8 cellular contexts compared by ENCODE assay signal in genomic region chr2:96638144-96639121, GRCh38. TPM values are rescaled to one million over a fixed set of nuclear protein-coding genes. Genes with fewer than 3 reads are reported as not detected.
DNase-seq lines count a peak whose midpoint lies in the region; ATAC-seq and TF ChIP-seq lines count a peak whose summit lies in the region.

KANSL3 (minus strand) TSS chr2:96638312; CDS start chr2:96637135, 1,177 bp downstream.

- ATAC-seq in HG02759 (IDR thresholded peaks at IDR 0.05; ENCODE audit: unreplicated experiment) = peak; percentile 79

- H2BK12ac ChIP-seq in trophoblast cell (ENCODE audit: low read length) = no peak within 1 kb of the TSS

- peaks cover 17% of the 10 kb centered on the region for H3K4me1 ChIP-seq in adipocyte (ENCODE audit: control insufficient read depth, insufficient read depth, low read length)
- peaks cover 13% of the 10 kb centered on the region for H3K4me1 ChIP-seq in cardiac muscle cell (ENCODE audit: low read depth)
- peaks cover 9 to 10% of the 10 kb centered on the region in 2 experiments for H3K4me1 ChIP-seq in trophoblast cell (ENCODE audit: control insufficient read depth in 1 of 2, insufficient read depth in 2 of 2, low read length in 2 of 2)
- H3K4me1 ChIP-seq in transverse colon = peaks cover 8 to 37% (median 21%) of the 10 kb centered on the region in 4 donors

- H3K27me3 ChIP-seq in adipocyte (replicated peaks; ENCODE audit: control insufficient read depth, insufficient read depth, low read length) (no peaks in the 10 kb centered on the region), cardiac muscle cell (no peaks in the 10 kb centered on the region), trophoblast cell (ENCODE audit: insufficient read depth, low read length) (no peaks in the 10 kb centered on the region), transverse colon (no peaks in the 10 kb centered on the region)

- intact Hi-C loops in transverse colon (cut with DNase I; ENCODE audit: low total_unique reads) = loop anchor here (10.0 kb wide), 1 partner anchor 126 kb away; the partner anchor contains the start of gene CNNM4

- H3K9me3 ChIP-seq in adipocyte (ENCODE audit: control insufficient read depth, low read length) (no peaks in the 10 kb centered on the region), cardiac muscle cell (ENCODE audit: low read depth) (no peaks in the 10 kb centered on the region), trophoblast cell (ENCODE audit: insufficient read depth, low read depth, low read length) (no peaks in the 10 kb centered on the region), transverse colon (no peaks in the 10 kb centered on the region)

- peak within 1 kb of the TSS; percentile 84 for H4K91ac ChIP-seq in trophoblast cell (ENCODE audit: low read depth, low read length)

- no peak for TF ChIP-seq CTCF in GM12864 (IDR thresholded peaks at IDR 0.05; ENCODE audit: low read depth, low read length, missing control alignments)
- TF ChIP-seq CTCF in cardiac muscle cell (IDR thresholded peaks at IDR 0.05; ENCODE audit: low read depth, low read length) = no peak
- TF ChIP-seq CTCF in transverse colon (IDR thresholded peaks at IDR 0.05) = peak in 2 of 5 experiments; percentile 12 to 17

- peaks cover 10% of the 10 kb centered on the region for H3K36me3 ChIP-seq in adipocyte (ENCODE audit: control insufficient read depth, insufficient read depth, low read length, severe bottlenecking)
- H3K36me3 ChIP-seq in cardiac muscle cell = peaks cover 4% of the 10 kb centered on the region
- no peaks in the 10 kb centered on the region for H3K36me3 ChIP-seq in trophoblast cell (ENCODE audit: control insufficient read depth in 1 of 2, insufficient read depth in 2 of 2, low read length in 2 of 2)
- H3K36me3 ChIP-seq in transverse colon = no peaks in the 10 kb centered on the region

- no peak within 1 kb of the TSS for H3K23ac ChIP-seq in trophoblast cell (ENCODE audit: low read length)

- peak within 1 kb of the TSS; percentile 95 for H3K27ac ChIP-seq in cardiac muscle cell
- H3K27ac ChIP-seq in trophoblast cell (ENCODE audit: low read depth, low read length) = peak within 1 kb of the TSS; percentile 62
- H3K27ac ChIP-seq in transverse colon = peak within 1 kb of the TSS; percentile 89 to 96 (median 94)

- H3K4me2 ChIP-seq in trophoblast cell (ENCODE audit: low read length) = peak within 1 kb of the TSS; percentile 95

- H4K12ac ChIP-seq in trophoblast cell (ENCODE audit: low read depth, low read length) = peak within 1 kb of the TSS; percentile 80

- TF ChIP-seq EP300 in transverse colon (IDR thresholded peaks at IDR 0.05; ENCODE audit: low read depth) = no peak

- peak within 1 kb of the TSS; percentile 91 for H3K9ac ChIP-seq in adipocyte (ENCODE audit: low read length)
- H3K9ac ChIP-seq in trophoblast cell (ENCODE audit: low read length) = peak within 1 kb of the TSS; percentile 82

- peak within 1 kb of the TSS; percentile 74 for H3K18ac ChIP-seq in trophoblast cell (ENCODE audit: low read length)

- H2BK120ac ChIP-seq in trophoblast cell (ENCODE audit: insufficient read depth, low read length, poor library complexity) = peak within 1 kb of the TSS; percentile 80

- TF ChIP-seq POLR2A in transverse colon (IDR thresholded peaks at IDR 0.05) = peak; percentile 93

- H3K79me2 ChIP-seq in trophoblast cell (ENCODE audit: control insufficient read depth, insufficient read depth, low read length, poor library complexity) = peaks cover 7% of the 10 kb centered on the region

- H3K79me1 ChIP-seq in trophoblast cell (ENCODE audit: low read length) = peaks cover 11% of the 10 kb centered on the region

- no CpG with 5 or more reads among the region's 67 CpGs for WGBS in trophoblast cell (ENCODE audit: extremely low coverage, insufficient coverage, insufficient read length)
- WGBS in transverse colon (ENCODE audit: low coverage in 1 of 2), 2 donors = 10 to 27% methylated on average over 13 to 53 of the region's 67 CpGs

- DNase-seq in GM12864 (ENCODE audit: low read depth) = peak; percentile 75
- peak; percentile 91 to 94 (median 93) for DNase-seq in NCI-H1417 (lab: John Stamatoyannopoulos, UW)
- peak; percentile 80 for DNase-seq in T follicular helper cell (ENCODE audit: low read depth)
- DNase-seq in adipocyte (ENCODE audit: low read depth) = peak; percentile 97
- peak; percentile 96 to 98 for DNase-seq in cardiac muscle cell (ENCODE audit: low read depth in 1 of 2, low spot score in 1 of 2)
- peak; percentile 88 to 98 for DNase-seq in trophoblast cell
- DNase-seq in transverse colon = peak; percentile 92

- peak within 1 kb of the TSS; percentile 78 for H3K4ac ChIP-seq in trophoblast cell (ENCODE audit: low read depth, low read length)

- H2AK5ac ChIP-seq in trophoblast cell (ENCODE audit: low read length) = no peak within 1 kb of the TSS

- H4K8ac ChIP-seq in trophoblast cell (ENCODE audit: low read depth, low read length) = peak within 1 kb of the TSS; percentile 89

- in situ Hi-C loops in transverse colon (cut with MboI; ENCODE audit: low pct_ligation_motif_present in 1 of 4, low pct_unique_long_range_greater_than_20kb in 1 of 4, low sequenced_read_pairs in 3 of 4) = no loop called here

- peak within 1 kb of the TSS; percentile 64 for H3K14ac ChIP-seq in trophoblast cell (ENCODE audit: low read length)

- H3K4me3 ChIP-seq in GM12864 (ENCODE audit: low read depth, low read length) (peak within 1 kb of the TSS; percentile 82), adipocyte (ENCODE audit: low read length) (peak within 1 kb of the TSS; percentile 96), cardiac muscle cell (peak within 1 kb of the TSS; percentile 51), trophoblast cell (ENCODE audit: low read depth, low read length) (peak within 1 kb of the TSS; percentile 88), transverse colon (peak within 1 kb of the TSS; percentile 36 to 74 (median 62))

- H2BK5ac ChIP-seq in trophoblast cell (ENCODE audit: low read depth, low read length, poor library complexity) = peak within 1 kb of the TSS; percentile 73

- H2AFZ ChIP-seq in trophoblast cell (ENCODE audit: insufficient read depth, low read length, poor library complexity) = peak within 1 kb of the TSS; percentile 92

RNA-seq across cellular contexts. Expression of gene KANSL3, which starts in this region (rescaled TPM):
- total RNA-seq in cardiac muscle cell = 56.8 and 59.2 TPM in 2 replicates
- 40.4 and 41.9 TPM in 2 replicates for polyA plus RNA-seq in cardiac muscle cell
- 15.2 TPM in 2 replicates for polyA plus RNA-seq in trophoblast cell (2013)
- 10 to 100 TPM; 45.6 to 59.9 (median 53.4) TPM for total RNA-seq in transverse colon

Comparison
In these comparisons a context has a peak if more than half of its experiments do, and no peak if none do; other contexts are left out.
1. Peak in every context shown above with its lines: DNase-seq, ATAC-seq, H3K4me3 ChIP-seq and H3K27ac ChIP-seq.